Comparison of ENCODE assay signal across 16 cellular contexts in genomic region chr11:35344990-35345655, GRCh38.
DNase-seq lines count a peak whose midpoint lies in the region; ATAC-seq, FAIRE-seq and TF ChIP-seq lines count a peak whose summit lies in the region.
"Had no signal": no experiment of that assay in that cellular context is flagged by ENCODE, and none has a peak within 500 bp of the region (broad histone marks: within the 10 kb centered on the region; RNA-seq: fewer than 3 reads in every experiment).

No MANE protein-coding gene starts in this region.

- ATAC-seq in GM21825 (IDR thresholded peaks at IDR 0.05; ENCODE audit: unreplicated experiment) (peak; percentile 56), HG02798 (IDR thresholded peaks at IDR 0.05; ENCODE audit: poor library complexity, unreplicated experiment) (no peak), HG03378 (IDR thresholded peaks at IDR 0.05; ENCODE audit: unreplicated experiment) (no peak), HG02759 (IDR thresholded peaks at IDR 0.05; ENCODE audit: unreplicated experiment) (no peak)

- peaks cover 86% of the 10 kb centered on the region for H3K4me1 Mint-ChIP-seq in dendritic cell treated with granulocyte-macrophage colony-stimulating factor and Interleukin-4, amounts not matched to agents 40 ng/mL and 50 ng/mL, for 4 days (ENCODE audit: low read depth)
- H3K4me1 Mint-ChIP-seq in neural progenitor cell: peaks cover 30% of the 10 kb centered on the region

- intact Hi-C loops in dendritic cell treated with granulocyte-macrophage colony-stimulating factor and Interleukin-4, amounts not matched to agents 40 ng/mL and 50 ng/mL, for 4 days (cut with micrococcal nuclease): loop anchor here (5.0 kb wide), 2 partner anchors 33 to 37 kb away; no protein-coding TSS in a partner anchor

- no peak overlapping the region for H3K4me3 Mint-ChIP-seq in dendritic cell treated with granulocyte-macrophage colony-stimulating factor and Interleukin-4, amounts not matched to agents 40 ng/mL and 50 ng/mL, for 4 days
- H3K4me3 Mint-ChIP-seq in neural progenitor cell: no peak overlapping the region

- FAIRE-seq in GM12891 (lab: Jason Lieb, UNC): peak; percentile 92
- FAIRE-seq: astrocyte had no signal

- H3K4me1 ChIP-seq in neural progenitor cell: peaks cover 11% of the 10 kb centered on the region

- H3K27me3 ChIP-seq in neural progenitor cell: no peaks in the 10 kb centered on the region

- no peaks in the 10 kb centered on the region for H3K36me3 Mint-ChIP-seq in dendritic cell treated with granulocyte-macrophage colony-stimulating factor and Interleukin-4, amounts not matched to agents 40 ng/mL and 50 ng/mL, for 4 days (ENCODE audit: low read depth)
- H3K36me3 Mint-ChIP-seq in neural progenitor cell: no peaks in the 10 kb centered on the region
- H3K36me3 Mint-ChIP-seq: CD4-positive, alpha-beta memory T cell had no signal

- H3K9ac ChIP-seq in neural progenitor cell: no peak overlapping the region

- no peaks in the 10 kb centered on the region for H4K20me1 ChIP-seq in neural progenitor cell (ENCODE audit: low read depth)

- no peaks in the 10 kb centered on the region for H3K79me2 ChIP-seq in neural progenitor cell (ENCODE audit: low read depth)

- no peak for TF ChIP-seq POLR2A in GM12891 (IDR thresholded peaks at IDR 0.05; ENCODE audit: low read depth, low read length)

- no peak overlapping the region for H3K4me2 ChIP-seq in neural progenitor cell
- H3K4me2 ChIP-seq: PC-9 had no signal

- no peak for TF ChIP-seq CTCF in neural progenitor cell (IDR thresholded peaks at IDR 0.05)

- H3K9me3 Mint-ChIP-seq in dendritic cell treated with granulocyte-macrophage colony-stimulating factor and Interleukin-4, amounts not matched to agents 40 ng/mL and 50 ng/mL, for 4 days: no peaks in the 10 kb centered on the region
- H3K9me3 Mint-ChIP-seq in neural progenitor cell: no peaks in the 10 kb centered on the region
- H3K9me3 Mint-ChIP-seq: activated T-helper 2 cell treated with anti-CD3 and anti-CD28 coated beads, Interferon-gamma antibody, Interleukin-2, Interleukin-4, amounts not matched to agents 10 μg/mL and 5 μg/mL and 100 μg/mL, durations not matched to agents 14 hours and 24 hours and 36 hours had no signal

- H3K9me3 ChIP-seq in neural progenitor cell (ENCODE audit: low read depth): no peaks in the 10 kb centered on the region

- no peaks in the 10 kb centered on the region for H3K27me3 Mint-ChIP-seq in dendritic cell treated with granulocyte-macrophage colony-stimulating factor and Interleukin-4, amounts not matched to agents 40 ng/mL and 50 ng/mL, for 4 days
- H3K27me3 Mint-ChIP-seq in neural progenitor cell (ENCODE audit: insufficient read depth, low read depth): peaks cover 4% of the 10 kb centered on the region
- H3K27me3 Mint-ChIP-seq: CD4-positive, alpha-beta memory T cell had no signal

- H3F3A ChIP-seq in neural progenitor cell (ENCODE audit: low read depth): no peaks in the 10 kb centered on the region

- no peak overlapping the region for H2AFZ ChIP-seq in neural progenitor cell (replicated peaks)
- H2AFZ ChIP-seq: PC-9 had no signal

- no peak for DNase-seq in GM12891 (ENCODE audit: insufficient read length, low spot score)
- DNase-seq in neural progenitor cell (ENCODE audit: low spot score): no peak
- no peak for DNase-seq in NCI-H1436 (lab: John Stamatoyannopoulos, UW)
- DNase-seq: CD4-positive, alpha-beta memory T cell; mesenchymal stem cell; NCI-H1048; NCI-H2227 treated with DMSO at 0.1 percent for 48 hours; occipital lobe; PC-9 had no signal

- H3K27ac ChIP-seq in neural progenitor cell: no peak overlapping the region
- H3K27ac ChIP-seq: PC-9 had no signal

- H3K4me3 ChIP-seq in neural progenitor cell: no peak overlapping the region
- H3K4me3 ChIP-seq: PC-9 had no signal

- no peaks in the 10 kb centered on the region for H3K36me3 ChIP-seq in neural progenitor cell

- H3K27ac Mint-ChIP-seq in dendritic cell treated with granulocyte-macrophage colony-stimulating factor and Interleukin-4, amounts not matched to agents 40 ng/mL and 50 ng/mL, for 4 days: peak overlapping the region; percentile 82
- H3K27ac Mint-ChIP-seq in neural progenitor cell: peak overlapping the region; percentile 47
- H3K27ac Mint-ChIP-seq: activated T-helper 2 cell treated with anti-CD3 and anti-CD28 coated beads, Interferon-gamma antibody, Interleukin-2, Interleukin-4, amounts not matched to agents 10 μg/mL and 5 μg/mL and 100 μg/mL, durations not matched to agents 14 hours and 24 hours and 36 hours had no signal

TF ChIP-seq in GM12891, 5 proteins besides CTCF, POLR2A, EP300 and RAD21:
- TF ChIP-seq SPI1 (IDR thresholded peaks at IDR 0.05; ENCODE audit: low read depth, low read length) (peak; percentile 90), TAF1 (IDR thresholded peaks at IDR 0.05; ENCODE audit: low read depth, low read length) (no peak), POLR2AphosphoS5 (IDR thresholded peaks at IDR 0.05; ENCODE audit: low read depth, low read length) (no peak)
